In genomic region chr7:108080094-108080656, GRCh38 we compare ENCODE assay signal across 1 cellular context.
TF ChIP-seq lines count a peak whose summit lies in the region.

No MANE protein-coding gene starts in this region.

TF ChIP-seq in K562, 482 proteins besides CTCF, POLR2A, EP300 and RAD21 (continued from another document and continues in another):
- TF ChIP-seq, protein P1, sequence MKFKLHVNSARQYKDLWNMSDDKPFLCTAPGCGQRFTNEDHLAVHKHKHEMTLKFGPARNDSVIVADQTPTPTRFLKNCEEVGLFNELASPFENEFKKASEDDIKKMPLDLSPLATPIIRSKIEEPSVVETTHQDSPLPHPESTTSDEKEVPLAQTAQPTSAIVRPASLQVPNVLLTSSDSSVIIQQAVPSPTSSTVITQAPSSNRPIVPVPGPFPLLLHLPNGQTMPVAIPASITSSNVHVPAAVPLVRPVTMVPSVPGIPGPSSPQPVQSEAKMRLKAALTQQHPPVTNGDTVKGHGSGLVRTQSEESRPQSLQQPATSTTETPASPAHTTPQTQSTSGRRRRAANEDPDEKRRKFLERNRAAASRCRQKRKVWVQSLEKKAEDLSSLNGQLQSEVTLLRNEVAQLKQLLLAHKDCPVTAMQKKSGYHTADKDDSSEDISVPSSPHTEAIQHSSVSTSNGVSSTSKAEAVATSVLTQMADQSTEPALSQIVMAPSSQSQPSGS (CRISPR knock-in tag; IDR thresholded peaks at IDR 0.05) = no peak
- no peak for TF ChIP-seq TARDBP (IDR thresholded peaks at IDR 0.05)
- no peak for TF ChIP-seq JUNB (CRISPR knock-in tag; conservative IDR thresholded peaks at IDR 0.05)
- TF ChIP-seq RFX1 (IDR thresholded peaks at IDR 0.05) = no peak
- TF ChIP-seq ZBTB2 (IDR thresholded peaks at IDR 0.05) = peak; percentile 63; the same call in 1 of the 2 replicates
- TF ChIP-seq CREM (IDR thresholded peaks at IDR 0.05; ENCODE audit: low read depth) = peak; percentile 47
- TF ChIP-seq MTA2 (IDR thresholded peaks at IDR 0.05; ENCODE audit: low read depth) = peak; percentile 93
- TF ChIP-seq, protein P2, sequence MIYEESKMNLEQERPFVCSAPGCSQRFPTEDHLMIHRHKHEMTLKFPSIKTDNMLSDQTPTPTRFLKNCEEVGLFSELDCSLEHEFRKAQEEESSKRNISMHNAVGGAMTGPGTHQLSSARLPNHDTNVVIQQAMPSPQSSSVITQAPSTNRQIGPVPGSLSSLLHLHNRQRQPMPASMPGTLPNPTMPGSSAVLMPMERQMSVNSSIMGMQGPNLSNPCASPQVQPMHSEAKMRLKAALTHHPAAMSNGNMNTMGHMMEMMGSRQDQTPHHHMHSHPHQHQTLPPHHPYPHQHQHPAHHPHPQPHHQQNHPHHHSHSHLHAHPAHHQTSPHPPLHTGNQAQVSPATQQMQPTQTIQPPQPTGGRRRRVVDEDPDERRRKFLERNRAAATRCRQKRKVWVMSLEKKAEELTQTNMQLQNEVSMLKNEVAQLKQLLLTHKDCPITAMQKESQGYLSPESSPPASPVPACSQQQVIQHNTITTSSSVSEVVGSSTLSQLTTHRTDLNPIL (CRISPR knock-in tag; IDR thresholded peaks at IDR 0.05) = no peak
- no peak for TF ChIP-seq PHF8 (IDR thresholded peaks at IDR 0.05; ENCODE audit: borderline replicate concordance, low read length)
- TF ChIP-seq FOXA3 (CRISPR knock-in tag; conservative IDR thresholded peaks at IDR 0.05 in 1 of 2, IDR thresholded peaks at IDR 0.05 in 1 of 2) = no peak; a peak in 1 of 4 replicates
- no peak for TF ChIP-seq SMAD2 (IDR thresholded peaks at IDR 0.05; ENCODE audit: low read depth, low read length)
- no peak for TF ChIP-seq CBX5 (IDR thresholded peaks at IDR 0.05; ENCODE audit: borderline replicate concordance, low read depth)
- peak; percentile 29; the same call in 1 of the 2 replicates for TF ChIP-seq CEBPG (CRISPR knock-in tag; IDR thresholded peaks at IDR 0.05)
- peak; percentile 68 to 70 for TF ChIP-seq CEBPG (tag; conservative IDR thresholded peaks at IDR 0.05 in 1 of 2, IDR thresholded peaks at IDR 0.05 in 1 of 2)
- peak; percentile 95 for TF ChIP-seq TCF3 (CRISPR knock-in tag; IDR thresholded peaks at IDR 0.05)
- no peak for TF ChIP-seq HDAC8 (tag; IDR thresholded peaks at IDR 0.05)
- no peak for TF ChIP-seq ZNF398 (CRISPR knock-in tag; IDR thresholded peaks at IDR 0.05)
- TF ChIP-seq, protein P3, sequence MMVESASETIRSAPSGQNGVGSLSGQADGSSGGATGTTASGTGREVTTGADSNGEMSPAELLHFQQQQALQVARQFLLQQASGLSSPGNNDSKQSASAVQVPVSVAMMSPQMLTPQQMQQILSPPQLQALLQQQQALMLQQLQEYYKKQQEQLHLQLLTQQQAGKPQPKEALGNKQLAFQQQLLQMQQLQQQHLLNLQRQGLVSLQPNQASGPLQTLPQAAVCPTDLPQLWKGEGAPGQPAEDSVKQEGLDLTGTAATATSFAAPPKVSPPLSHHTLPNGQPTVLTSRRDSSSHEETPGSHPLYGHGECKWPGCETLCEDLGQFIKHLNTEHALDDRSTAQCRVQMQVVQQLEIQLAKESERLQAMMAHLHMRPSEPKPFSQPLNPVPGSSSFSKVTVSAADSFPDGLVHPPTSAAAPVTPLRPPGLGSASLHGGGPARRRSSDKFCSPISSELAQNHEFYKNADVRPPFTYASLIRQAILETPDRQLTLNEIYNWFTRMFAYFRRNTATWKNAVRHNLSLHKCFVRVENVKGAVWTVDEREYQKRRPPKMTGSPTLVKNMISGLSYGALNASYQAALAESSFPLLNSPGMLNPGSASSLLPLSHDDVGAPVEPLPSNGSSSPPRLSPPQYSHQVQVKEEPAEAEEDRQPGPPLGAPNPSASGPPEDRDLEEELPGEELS (CRISPR knock-in tag; IDR thresholded peaks at IDR 0.05; ENCODE audit: borderline replicate concordance) = no peak
- no peak for TF ChIP-seq HMG20B (CRISPR knock-in tag; IDR thresholded peaks at IDR 0.05)
- peak; percentile 17; the same call in 1 of the 2 replicates for TF ChIP-seq CXXC5 (CRISPR knock-in tag; IDR thresholded peaks at IDR 0.05)
- TF ChIP-seq FOXP1 (CRISPR knock-in tag; IDR thresholded peaks at IDR 0.05) = no peak
- TF ChIP-seq MBD2 (IDR thresholded peaks at IDR 0.05; ENCODE audit: borderline replicate concordance, low read depth) = no peak
- 0 out of 2 replicates have a peak, but pooled peaks have one; percentile 31 for TF ChIP-seq EP400 (IDR thresholded peaks at IDR 0.05)
- TF ChIP-seq, protein P4, sequence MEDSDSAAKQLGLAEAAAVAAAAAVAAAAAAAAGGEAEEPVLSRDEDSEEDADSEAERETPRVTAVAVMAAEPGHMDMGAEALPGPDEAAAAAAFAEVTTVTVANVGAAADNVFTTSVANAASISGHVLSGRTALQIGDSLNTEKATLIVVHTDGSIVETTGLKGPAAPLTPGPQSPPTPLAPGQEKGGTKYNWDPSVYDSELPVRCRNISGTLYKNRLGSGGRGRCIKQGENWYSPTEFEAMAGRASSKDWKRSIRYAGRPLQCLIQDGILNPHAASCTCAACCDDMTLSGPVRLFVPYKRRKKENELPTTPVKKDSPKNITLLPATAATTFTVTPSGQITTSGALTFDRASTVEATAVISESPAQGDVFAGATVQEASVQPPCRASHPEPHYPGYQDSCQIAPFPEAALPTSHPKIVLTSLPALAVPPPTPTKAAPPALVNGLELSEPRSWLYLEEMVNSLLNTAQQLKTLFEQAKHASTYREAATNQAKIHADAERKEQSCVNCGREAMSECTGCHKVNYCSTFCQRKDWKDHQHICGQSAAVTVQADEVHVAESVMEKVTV (CRISPR knock-in tag; IDR thresholded peaks at IDR 0.05) = no peak
- TF ChIP-seq FOXJ2 (tag; IDR thresholded peaks at IDR 0.05) = no peak
- TF ChIP-seq, protein P5, sequence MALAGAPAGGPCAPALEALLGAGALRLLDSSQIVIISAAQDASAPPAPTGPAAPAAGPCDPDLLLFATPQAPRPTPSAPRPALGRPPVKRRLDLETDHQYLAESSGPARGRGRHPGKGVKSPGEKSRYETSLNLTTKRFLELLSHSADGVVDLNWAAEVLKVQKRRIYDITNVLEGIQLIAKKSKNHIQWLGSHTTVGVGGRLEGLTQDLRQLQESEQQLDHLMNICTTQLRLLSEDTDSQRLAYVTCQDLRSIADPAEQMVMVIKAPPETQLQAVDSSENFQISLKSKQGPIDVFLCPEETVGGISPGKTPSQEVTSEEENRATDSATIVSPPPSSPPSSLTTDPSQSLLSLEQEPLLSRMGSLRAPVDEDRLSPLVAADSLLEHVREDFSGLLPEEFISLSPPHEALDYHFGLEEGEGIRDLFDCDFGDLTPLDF (CRISPR knock-in tag; IDR thresholded peaks at IDR 0.05) = no peak
- TF ChIP-seq SIN3B (IDR thresholded peaks at IDR 0.05; ENCODE audit: low read depth) = no peak
- TF ChIP-seq ARID3A (IDR thresholded peaks at IDR 0.05; ENCODE audit: borderline replicate concordance, low read depth, low read length) = peak; percentile 99
- no peak for TF ChIP-seq MCM5 (IDR thresholded peaks at IDR 0.05; ENCODE audit: low read depth)
- TF ChIP-seq ZNF668 (CRISPR knock-in tag; IDR thresholded peaks at IDR 0.05) = no peak
- TF ChIP-seq EWSR1 (IDR thresholded peaks at IDR 0.05; ENCODE audit: borderline replicate concordance, low read depth, partially characterized antibody) = no peak
- TF ChIP-seq CHAMP1 (IDR thresholded peaks at IDR 0.05) = peak; percentile 89
- TF ChIP-seq HDAC2 (IDR thresholded peaks at IDR 0.05) = peak; percentile 71
- TF ChIP-seq ZFP36 (IDR thresholded peaks at IDR 0.05; ENCODE audit: low read depth, low read length, partially characterized antibody) = no peak
- TF ChIP-seq NR4A1 (CRISPR knock-in tag; IDR thresholded peaks at IDR 0.05) = no peak
- TF ChIP-seq NR4A1 (tag; IDR thresholded peaks at IDR 0.05) = no peak; the same call in 1 of the 2 replicates
- TF ChIP-seq MEF2D (tag; conservative IDR thresholded peaks at IDR 0.05; ENCODE audit: low read depth) = no peak
